In the genomic region with DNA sequence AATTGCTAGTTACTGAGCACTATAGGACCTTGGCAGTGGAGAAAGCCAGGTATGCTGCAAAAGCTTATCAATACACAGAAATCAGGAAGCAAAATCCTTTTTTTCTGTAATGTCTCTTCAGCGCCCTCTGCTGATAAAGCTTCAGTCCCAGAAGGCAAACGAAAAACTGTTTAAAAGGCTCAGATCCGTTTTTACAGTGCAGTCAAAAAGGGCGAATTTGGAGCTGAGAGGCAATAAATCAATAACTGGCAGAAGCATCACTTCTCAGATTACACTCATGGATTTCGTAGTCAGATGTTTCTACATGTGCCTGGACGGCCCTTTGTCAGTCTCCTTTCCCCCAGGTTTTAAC, we compare ENCODE assay signal across 1 cellular context.
TF ChIP-seq lines count a peak whose summit lies in the region.

No MANE protein-coding gene starts in this region.

TF ChIP-seq in HepG2, 621 proteins besides CTCF, POLR2A, EP300 and RAD21 (continued from another document and continues in another):
- TF ChIP-seq, protein P1, sequence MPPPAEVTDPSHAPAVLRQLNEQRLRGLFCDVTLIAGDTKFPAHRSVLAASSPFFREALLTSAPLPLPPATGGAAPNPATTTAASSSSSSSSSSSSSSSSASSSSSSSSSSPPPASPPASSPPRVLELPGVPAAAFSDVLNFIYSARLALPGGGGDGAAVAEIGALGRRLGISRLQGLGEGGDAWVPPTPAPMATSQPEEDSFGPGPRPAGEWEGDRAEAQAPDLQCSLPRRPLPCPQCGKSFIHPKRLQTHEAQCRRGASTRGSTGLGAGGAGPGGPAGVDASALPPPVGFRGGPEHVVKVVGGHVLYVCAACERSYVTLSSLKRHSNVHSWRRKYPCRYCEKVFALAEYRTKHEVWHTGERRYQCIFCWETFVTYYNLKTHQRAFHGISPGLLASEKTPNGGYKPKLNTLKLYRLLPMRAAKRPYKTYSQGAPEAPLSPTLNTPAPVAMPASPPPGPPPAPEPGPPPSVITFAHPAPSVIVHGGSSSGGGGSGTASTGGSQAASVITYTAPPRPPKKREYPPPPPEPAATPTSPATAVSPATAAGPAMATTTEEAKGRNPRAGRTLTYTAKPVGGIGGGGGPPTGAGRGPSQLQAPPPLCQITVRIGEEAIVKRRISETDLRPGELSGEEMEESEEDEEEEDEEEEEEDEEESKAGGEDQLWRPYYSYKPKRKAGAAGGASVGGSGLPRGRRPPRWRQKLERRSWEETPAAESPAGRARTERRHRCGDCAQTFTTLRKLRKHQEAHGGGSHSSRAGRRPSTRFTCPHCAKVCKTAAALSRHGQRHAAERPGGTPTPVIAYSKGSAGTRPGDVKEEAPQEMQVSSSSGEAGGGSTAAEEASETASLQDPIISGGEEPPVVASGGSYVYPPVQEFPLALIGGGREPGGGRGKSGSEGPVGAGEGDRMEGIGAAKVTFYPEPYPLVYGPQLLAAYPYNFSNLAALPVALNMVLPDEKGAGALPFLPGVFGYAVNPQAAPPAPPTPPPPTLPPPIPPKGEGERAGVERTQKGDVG (CRISPR knock-in tag; IDR thresholded peaks at IDR 0.05; ENCODE audit: borderline replicate concordance) = no peak
- TF ChIP-seq HDAC6 (IDR thresholded peaks at IDR 0.05; ENCODE audit: low read depth, low read length) (no peak), MNT (IDR thresholded peaks at IDR 0.05) (no peak), DMAP1 (CRISPR knock-in tag; IDR thresholded peaks at IDR 0.05) (no peak), RCOR2 (CRISPR knock-in tag; IDR thresholded peaks at IDR 0.05) (peak; percentile 43; the same call in 1 of the 2 replicates), RNF219 (CRISPR knock-in tag; IDR thresholded peaks at IDR 0.05) (no peak), NR2C2 (CRISPR knock-in tag; IDR thresholded peaks at IDR 0.05; ENCODE audit: borderline replicate concordance) (no peak), NR2F1 (CRISPR knock-in tag; IDR thresholded peaks at IDR 0.05) (no peak), ELK4 (CRISPR knock-in tag; IDR thresholded peaks at IDR 0.05; ENCODE audit: borderline replicate concordance) (no peak), ZNF34 (CRISPR knock-in tag; IDR thresholded peaks at IDR 0.05; ENCODE audit: borderline replicate concordance) (no peak), CSRNP1 (CRISPR knock-in tag; IDR thresholded peaks at IDR 0.05) (no peak), ZNF639 (CRISPR knock-in tag; conservative IDR thresholded peaks at IDR 0.05) (no peak), ZBTB37 (CRISPR knock-in tag; IDR thresholded peaks at IDR 0.05) (no peak), NFE2 (CRISPR knock-in tag; IDR thresholded peaks at IDR 0.05) (no peak), REXO4 (CRISPR knock-in tag; IDR thresholded peaks at IDR 0.05; ENCODE audit: borderline replicate concordance) (no peak), FLYWCH1 (CRISPR knock-in tag; IDR thresholded peaks at IDR 0.05) (no peak), CC2D1A (CRISPR knock-in tag; IDR thresholded peaks at IDR 0.05) (no peak), SMYD3 (CRISPR knock-in tag; IDR thresholded peaks at IDR 0.05) (no peak), ZSCAN31 (CRISPR knock-in tag; IDR thresholded peaks at IDR 0.05; ENCODE audit: low read depth) (no peak; the same call in 1 of the 2 replicates), FOXO1 (CRISPR knock-in tag; IDR thresholded peaks at IDR 0.05) (no peak), ZNF589 (CRISPR knock-in tag; conservative IDR thresholded peaks at IDR 0.05) (no peak), ZNF891 (CRISPR knock-in tag; IDR thresholded peaks at IDR 0.05) (no peak), ARNT (IDR thresholded peaks at IDR 0.05) (no peak)
- TF ChIP-seq, protein P2, sequence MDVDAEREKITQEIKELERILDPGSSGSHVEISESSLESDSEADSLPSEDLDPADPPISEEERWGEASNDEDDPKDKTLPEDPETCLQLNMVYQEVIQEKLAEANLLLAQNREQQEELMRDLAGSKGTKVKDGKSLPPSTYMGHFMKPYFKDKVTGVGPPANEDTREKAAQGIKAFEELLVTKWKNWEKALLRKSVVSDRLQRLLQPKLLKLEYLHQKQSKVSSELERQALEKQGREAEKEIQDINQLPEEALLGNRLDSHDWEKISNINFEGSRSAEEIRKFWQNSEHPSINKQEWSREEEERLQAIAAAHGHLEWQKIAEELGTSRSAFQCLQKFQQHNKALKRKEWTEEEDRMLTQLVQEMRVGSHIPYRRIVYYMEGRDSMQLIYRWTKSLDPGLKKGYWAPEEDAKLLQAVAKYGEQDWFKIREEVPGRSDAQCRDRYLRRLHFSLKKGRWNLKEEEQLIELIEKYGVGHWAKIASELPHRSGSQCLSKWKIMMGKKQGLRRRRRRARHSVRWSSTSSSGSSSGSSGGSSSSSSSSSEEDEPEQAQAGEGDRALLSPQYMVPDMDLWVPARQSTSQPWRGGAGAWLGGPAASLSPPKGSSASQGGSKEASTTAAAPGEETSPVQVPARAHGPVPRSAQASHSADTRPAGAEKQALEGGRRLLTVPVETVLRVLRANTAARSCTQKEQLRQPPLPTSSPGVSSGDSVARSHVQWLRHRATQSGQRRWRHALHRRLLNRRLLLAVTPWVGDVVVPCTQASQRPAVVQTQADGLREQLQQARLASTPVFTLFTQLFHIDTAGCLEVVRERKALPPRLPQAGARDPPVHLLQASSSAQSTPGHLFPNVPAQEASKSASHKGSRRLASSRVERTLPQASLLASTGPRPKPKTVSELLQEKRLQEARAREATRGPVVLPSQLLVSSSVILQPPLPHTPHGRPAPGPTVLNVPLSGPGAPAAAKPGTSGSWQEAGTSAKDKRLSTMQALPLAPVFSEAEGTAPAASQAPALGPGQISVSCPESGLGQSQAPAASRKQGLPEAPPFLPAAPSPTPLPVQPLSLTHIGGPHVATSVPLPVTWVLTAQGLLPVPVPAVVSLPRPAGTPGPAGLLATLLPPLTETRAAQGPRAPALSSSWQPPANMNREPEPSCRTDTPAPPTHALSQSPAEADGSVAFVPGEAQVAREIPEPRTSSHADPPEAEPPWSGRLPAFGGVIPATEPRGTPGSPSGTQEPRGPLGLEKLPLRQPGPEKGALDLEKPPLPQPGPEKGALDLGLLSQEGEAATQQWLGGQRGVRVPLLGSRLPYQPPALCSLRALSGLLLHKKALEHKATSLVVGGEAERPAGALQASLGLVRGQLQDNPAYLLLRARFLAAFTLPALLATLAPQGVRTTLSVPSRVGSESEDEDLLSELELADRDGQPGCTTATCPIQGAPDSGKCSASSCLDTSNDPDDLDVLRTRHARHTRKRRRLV (CRISPR knock-in tag; IDR thresholded peaks at IDR 0.05) = no peak
- TF ChIP-seq, protein P3, sequence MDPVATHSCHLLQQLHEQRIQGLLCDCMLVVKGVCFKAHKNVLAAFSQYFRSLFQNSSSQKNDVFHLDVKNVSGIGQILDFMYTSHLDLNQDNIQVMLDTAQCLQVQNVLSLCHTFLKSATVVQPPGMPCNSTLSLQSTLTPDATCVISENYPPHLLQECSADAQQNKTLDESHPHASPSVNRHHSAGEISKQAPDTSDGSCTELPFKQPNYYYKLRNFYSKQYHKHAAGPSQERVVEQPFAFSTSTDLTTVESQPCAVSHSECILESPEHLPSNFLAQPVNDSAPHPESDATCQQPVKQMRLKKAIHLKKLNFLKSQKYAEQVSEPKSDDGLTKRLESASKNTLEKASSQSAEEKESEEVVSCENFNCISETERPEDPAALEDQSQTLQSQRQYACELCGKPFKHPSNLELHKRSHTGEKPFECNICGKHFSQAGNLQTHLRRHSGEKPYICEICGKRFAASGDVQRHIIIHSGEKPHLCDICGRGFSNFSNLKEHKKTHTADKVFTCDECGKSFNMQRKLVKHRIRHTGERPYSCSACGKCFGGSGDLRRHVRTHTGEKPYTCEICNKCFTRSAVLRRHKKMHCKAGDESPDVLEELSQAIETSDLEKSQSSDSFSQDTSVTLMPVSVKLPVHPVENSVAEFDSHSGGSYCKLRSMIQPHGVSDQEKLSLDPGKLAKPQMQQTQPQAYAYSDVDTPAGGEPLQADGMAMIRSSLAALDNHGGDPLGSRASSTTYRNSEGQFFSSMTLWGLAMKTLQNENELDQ (CRISPR knock-in tag; IDR thresholded peaks at IDR 0.05; ENCODE audit: borderline replicate concordance) = no peak
- TF ChIP-seq, protein P4, sequence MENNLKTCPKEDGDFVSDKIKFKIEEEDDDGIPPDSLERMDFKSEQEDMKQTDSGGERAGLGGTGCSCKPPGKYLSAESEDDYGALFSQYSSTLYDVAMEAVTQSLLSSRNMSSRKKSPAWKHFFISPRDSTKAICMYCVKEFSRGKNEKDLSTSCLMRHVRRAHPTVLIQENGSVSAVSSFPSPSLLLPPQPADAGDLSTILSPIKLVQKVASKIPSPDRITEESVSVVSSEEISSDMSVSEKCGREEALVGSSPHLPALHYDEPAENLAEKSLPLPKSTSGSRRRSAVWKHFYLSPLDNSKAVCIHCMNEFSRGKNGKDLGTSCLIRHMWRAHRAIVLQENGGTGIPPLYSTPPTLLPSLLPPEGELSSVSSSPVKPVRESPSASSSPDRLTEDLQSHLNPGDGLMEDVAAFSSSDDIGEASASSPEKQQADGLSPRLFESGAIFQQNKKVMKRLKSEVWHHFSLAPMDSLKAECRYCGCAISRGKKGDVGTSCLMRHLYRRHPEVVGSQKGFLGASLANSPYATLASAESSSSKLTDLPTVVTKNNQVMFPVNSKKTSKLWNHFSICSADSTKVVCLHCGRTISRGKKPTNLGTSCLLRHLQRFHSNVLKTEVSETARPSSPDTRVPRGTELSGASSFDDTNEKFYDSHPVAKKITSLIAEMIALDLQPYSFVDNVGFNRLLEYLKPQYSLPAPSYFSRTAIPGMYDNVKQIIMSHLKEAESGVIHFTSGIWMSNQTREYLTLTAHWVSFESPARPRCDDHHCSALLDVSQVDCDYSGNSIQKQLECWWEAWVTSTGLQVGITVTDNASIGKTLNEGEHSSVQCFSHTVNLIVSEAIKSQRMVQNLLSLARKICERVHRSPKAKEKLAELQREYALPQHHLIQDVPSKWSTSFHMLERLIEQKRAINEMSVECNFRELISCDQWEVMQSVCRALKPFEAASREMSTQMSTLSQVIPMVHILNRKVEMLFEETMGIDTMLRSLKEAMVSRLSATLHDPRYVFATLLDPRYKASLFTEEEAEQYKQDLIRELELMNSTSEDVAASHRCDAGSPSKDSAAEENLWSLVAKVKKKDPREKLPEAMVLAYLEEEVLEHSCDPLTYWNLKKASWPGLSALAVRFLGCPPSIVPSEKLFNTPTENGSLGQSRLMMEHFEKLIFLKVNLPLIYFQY (CRISPR knock-in tag; IDR thresholded peaks at IDR 0.05; ENCODE audit: borderline replicate concordance) = no peak
